In genomic region chr14:99415496-99416281, GRCh38 we compare ENCODE assay signal across 8 cellular contexts.
A peak's percentile ranks its signal among the peaks of the same experiment; 100 is the strongest.
DNase-seq lines count a peak whose midpoint lies in the region; ATAC-seq and TF ChIP-seq lines count a peak whose summit lies in the region.

No MANE protein-coding gene starts in this region.

- H3K9me3 ChIP-seq in iPS DF 6.9 (ENCODE audit: control insufficient read depth, insufficient read depth, low read length): no peaks in the 10 kb centered on the region

- in situ Hi-C loops in ACHN (cut with HindIII; ENCODE audit: low pct_ligation_motif_present, low pct_unique_long_range_greater_than_20kb, low sequenced_read_pairs): no loop called here
- in situ Hi-C loops in astrocyte of the spinal cord (cut with HindIII; ENCODE audit: low sequenced_read_pairs): no loop called here

- ATAC-seq in GM18499 (IDR thresholded peaks at IDR 0.05; ENCODE audit: insufficient read depth, unreplicated experiment) (peak; percentile 97), HG02938 (IDR thresholded peaks at IDR 0.05; ENCODE audit: unreplicated experiment) (peak; percentile 95)

- H3K27me3 ChIP-seq in iPS DF 6.9 (ENCODE audit: control insufficient read depth, insufficient read depth, low read length): no peaks in the 10 kb centered on the region

- DNase-seq in ACHN (peak; percentile 80), NCI-H1436 treated with DMSO at 0.1 percent for 48 hours (lab: John Stamatoyannopoulos, UW) (peak; percentile 40), SW 1271 (lab: John Stamatoyannopoulos, UW) (peak; percentile 21 to 77), astrocyte of the spinal cord (ENCODE audit: low read depth, low spot score) (peak; percentile 83), iPS DF 6.9 (ENCODE audit: low read depth, low spot score) (peak; percentile 80)
- peak; percentile 63 for DNase-seq in stimulated activated CD4-positive, alpha-beta T cell treated with anti-CD3 and anti-CD28 coated beads, Interleukin-15, amount 100 ng/mL, for 24 hours

- H3K36me3 ChIP-seq in iPS DF 6.9 (ENCODE audit: control insufficient read depth, insufficient read depth, low read length): no peaks in the 10 kb centered on the region

- TF ChIP-seq CTCF in astrocyte of the spinal cord (IDR thresholded peaks at IDR 0.05; ENCODE audit: low read depth, low read length): peak; percentile 84

- no CpG with 5 or more reads among the region's 2 CpGs for WGBS in iPS DF 6.9 (ENCODE audit: insufficient coverage, insufficient read length)

- H3K4me3 ChIP-seq in astrocyte of the spinal cord (ENCODE audit: low read depth, low read length) (no peak overlapping the region), iPS DF 6.9 (ENCODE audit: low read length) (no peak overlapping the region)

- H3K4me1 ChIP-seq in iPS DF 6.9 (ENCODE audit: control insufficient read depth, insufficient read depth, low read length): peaks cover 8% of the 10 kb centered on the region

- no peak overlapping the region for H3K27ac ChIP-seq in iPS DF 6.9 (ENCODE audit: low read length)
